In the genomic region with DNA sequence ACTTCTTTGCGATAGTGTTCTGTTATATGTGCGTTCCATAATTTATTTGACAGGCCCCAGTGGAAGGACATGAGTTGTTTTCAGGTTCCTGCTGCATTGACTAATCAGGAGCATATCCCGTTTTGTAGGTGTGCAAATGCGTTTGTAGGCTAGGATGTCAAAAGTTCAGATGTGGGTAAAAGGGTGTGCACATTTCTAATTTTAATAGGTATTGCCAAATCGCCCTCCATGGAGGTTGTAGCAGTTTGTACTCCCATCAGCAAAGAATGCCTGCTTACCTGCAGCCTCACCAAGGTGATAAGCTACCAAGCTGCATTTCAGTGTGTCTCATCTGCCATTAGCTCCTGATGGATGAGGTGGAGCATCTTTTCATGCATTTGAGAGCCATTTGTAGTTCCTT, we compare ENCODE assay signal across 12 cellular contexts. TPM values are rescaled to one million over a fixed set of nuclear protein-coding genes. Genes with fewer than 3 reads are reported as not detected.
DNase-seq lines count a peak whose midpoint lies in the region; ATAC-seq, FAIRE-seq and TF ChIP-seq lines count a peak whose summit lies in the region.
"Had no signal": no experiment of that assay in that cellular context is flagged by ENCODE, and none has a peak within 500 bp of the region (broad histone marks: within the 10 kb centered on the region; RNA-seq: fewer than 3 reads in every experiment).

No MANE protein-coding gene starts in this region.

- POLR2A ChIA-PET in T-cell (lab: Charles Lee) = interaction anchor here in 1 of 2 donors (0.7 kb wide), 1 partner anchor 112 kb away, joined by 4 read pairs; no protein-coding TSS in a partner anchor

- H3K4me3 ChIP-seq in keratinocyte (ENCODE audit: control insufficient read depth in 2 of 3, extremely low read depth in 1 of 3, insufficient read depth in 2 of 3, low read depth in 1 of 3, low read length in 3 of 3) = no peak overlapping the region
- H3K4me3 ChIP-seq in testis = no peak overlapping the region

- peaks cover 84% of the 10 kb centered on the region for H3K79me2 ChIP-seq in keratinocyte (ENCODE audit: control insufficient read depth, insufficient read depth, low read length)

- no peaks in the 10 kb centered on the region for H3K27me3 Mint-ChIP-seq in activated naive CD4-positive, alpha-beta T cell treated with anti-CD3 and anti-CD28 coated beads, Interleukin-2, amount 10 ng/mL, durations not matched to agents 7 days and 5 days
- H3K27me3 Mint-ChIP-seq in T-cell = no peaks in the 10 kb centered on the region

- H3K4me2 ChIP-seq in keratinocyte (ENCODE audit: control insufficient read depth, extremely low read depth, insufficient read depth, low read depth, low read length) = no peak overlapping the region

- peaks cover 2% of the 10 kb centered on the region for H4K20me1 ChIP-seq in keratinocyte (ENCODE audit: control insufficient read depth, extremely low read depth, insufficient read depth, low read length)

- H2AFZ ChIP-seq in keratinocyte (ENCODE audit: control insufficient read depth, low read length) = no peak overlapping the region

- peaks cover 100% of the 10 kb centered on the region for H3K4me1 Mint-ChIP-seq in activated naive CD4-positive, alpha-beta T cell treated with anti-CD3 and anti-CD28 coated beads, Interleukin-2, amount 10 ng/mL, durations not matched to agents 7 days and 5 days
- H3K4me1 Mint-ChIP-seq in T-cell = peaks cover 97 to 100% (median 99%) of the 10 kb centered on the region in 3 donors

- no peaks in the 10 kb centered on the region for H3K9me3 Mint-ChIP-seq in activated naive CD4-positive, alpha-beta T cell treated with anti-CD3 and anti-CD28 coated beads, Interleukin-2, amount 10 ng/mL, durations not matched to agents 7 days and 5 days
- H3K9me3 Mint-ChIP-seq in T-cell = no peaks in the 10 kb centered on the region
- H3K9me3 Mint-ChIP-seq: nephron had no signal

- H3K4me1 ChIP-seq in keratinocyte (ENCODE audit: control insufficient read depth, extremely low read depth, insufficient read depth, low read length) (peaks cover 74% of the 10 kb centered on the region), testis (peaks cover 84% of the 10 kb centered on the region)

- FAIRE-seq in keratinocyte (lab: Jason Lieb, UNC) = peak; percentile 29
- FAIRE-seq: endometrium had no signal

- peaks cover 6% of the 10 kb centered on the region for H3K9me1 ChIP-seq in keratinocyte (ENCODE audit: control insufficient read depth, extremely low read depth, insufficient read depth, low read length)

- 44 to 58% methylated on average over 5 of the region's 5 CpGs for WGBS in testis, 2 donors

- peak overlapping the region; percentile 66 for H3K4me3 Mint-ChIP-seq in activated naive CD4-positive, alpha-beta T cell treated with anti-CD3 and anti-CD28 coated beads, Interleukin-2, amount 10 ng/mL, durations not matched to agents 7 days and 5 days
- peak overlapping the region; percentile 8 to 94 (median 65) for H3K4me3 Mint-ChIP-seq in T-cell
- H3K4me3 Mint-ChIP-seq: nephron had no signal

- no peak overlapping the region for H3K9ac ChIP-seq in keratinocyte (ENCODE audit: control insufficient read depth, extremely low read depth, insufficient read depth, low read length)

- H3K27me3 ChIP-seq in keratinocyte (ENCODE audit: control insufficient read depth, extremely low read depth, insufficient read depth, low read length) (no peaks in the 10 kb centered on the region), testis (no peaks in the 10 kb centered on the region)

- H3K9me3 ChIP-seq in keratinocyte (ENCODE audit: control insufficient read depth, low read depth, low read length) = no peaks in the 10 kb centered on the region
- H3K9me3 ChIP-seq in testis = no peaks in the 10 kb centered on the region

- no peak overlapping the region for H3K27ac ChIP-seq in keratinocyte (ENCODE audit: control insufficient read depth, insufficient read depth, low read length)
- H3K27ac ChIP-seq in testis = peak overlapping the region; percentile 65 to 94

- H3K27ac Mint-ChIP-seq in activated naive CD4-positive, alpha-beta T cell treated with anti-CD3 and anti-CD28 coated beads, Interleukin-2, amount 10 ng/mL, durations not matched to agents 7 days and 5 days = peak overlapping the region; percentile 97
- peak overlapping the region; percentile 96 to 98 for H3K27ac Mint-ChIP-seq in T-cell
- H3K27ac Mint-ChIP-seq: nephron had no signal

- H3K36me3 Mint-ChIP-seq in activated naive CD4-positive, alpha-beta T cell treated with anti-CD3 and anti-CD28 coated beads, Interleukin-2, amount 10 ng/mL, durations not matched to agents 7 days and 5 days = peaks cover 39% of the 10 kb centered on the region
- peaks cover 11% of the 10 kb centered on the region for H3K36me3 Mint-ChIP-seq in T-cell

- CTCF ChIA-PET in activated naive CD4-positive, alpha-beta T cell treated with anti-CD3 and anti-CD28 coated beads, Interleukin-2, amount 10 ng/mL, durations not matched to agents 7 days and 5 days (lab: Charles Lee) = interaction anchor here (0.7 to 14.1 kb wide), 4 partner anchors 13 to 127 kb away, joined by 3 to 160 read pairs (median 4); no protein-coding TSS in a partner anchor
- CTCF ChIA-PET in T-cell (lab: Charles Lee) = interaction anchor here (0.7 to 4.9 kb wide), 6 partner anchors 10 to 130 kb away, joined by 3 to 42 read pairs (median 4); no protein-coding TSS in a partner anchor

- TF ChIP-seq CTCF in keratinocyte (optimal IDR thresholded peaks at IDR 0.05 in 1 of 3, IDR thresholded peaks at IDR 0.05 in 1 of 3, conservative IDR thresholded peaks at IDR 0.05 in 1 of 3; ENCODE audit: extremely low read depth in 1 of 3, insufficient read depth in 2 of 3, low read length in 3 of 3) (no peak), testis (IDR thresholded peaks at IDR 0.05) (no peak)

- no peak for DNase-seq in activated naive CD4-positive, alpha-beta T cell treated with anti-CD3 and anti-CD28 coated beads, Interleukin-2, amount 10 ng/mL, durations not matched to agents 7 days and 5 days
- DNase-seq in activated naive CD4-positive, alpha-beta T cell treated with Interleukin-2 at 50 U/mL for 16 hours = no peak
- DNase-seq in T-cell = no peak
- DNase-seq in keratinocyte (ENCODE audit: low read depth, low spot score) = no peak
- DNase-seq in testis = no peak
- no peak for DNase-seq in stimulated activated naive CD4-positive, alpha-beta T cell treated with Interleukin-2 at 50 U/mL for 16 hours (lab: John Stamatoyannopoulos, UW)
- DNase-seq in DMS153 (lab: John Stamatoyannopoulos, UW) = no peak
- no peak for DNase-seq in germinal center (ENCODE audit: low spot score)
- DNase-seq: NCI-H2171; stimulated activated CD4-positive, alpha-beta T cell treated with anti-CD3 and anti-CD28 coated beads, Interleukin-15, amount 100 ng/mL, for 24 hours had no signal

- dilution Hi-C loops in keratinocyte (cut with MboI; ENCODE audit: extremely low pct_ligation_motif_present, low sequenced_read_pairs) = no loop called here

- ATAC-seq in T-cell (replicated peaks in 1 of 4) = no peak

- H3K36me3 ChIP-seq in keratinocyte (ENCODE audit: control insufficient read depth in 2 of 2, extremely low read depth in 1 of 2, insufficient read depth in 2 of 2, low read length in 2 of 2) (peaks cover 0 to 3% of the 10 kb centered on the region in 2 experiments), testis (ENCODE audit: low read depth, missing control alignments) (no peaks in the 10 kb centered on the region)

- intact Hi-C loops in testis (cut with DNase I; ENCODE audit: low total_unique reads) = no loop called here

- TF ChIP-seq POLR2A in testis (IDR thresholded peaks at IDR 0.05) = no peak

RNA-seq across cellular contexts. Expression of a gene that starts 36.3 kb away (rescaled TPM):
- total RNA-seq in T-cell (100 to 1,000 TPM; 218 to 327 (median 288) TPM), testis (10 to 100 TPM; 41.9 to 61.7 TPM)
- polyA plus RNA-seq in keratinocyte (42.4 to 66.7 TPM (median 59.8 TPM) in 3 replicates), testis (ENCODE audit: insufficient read depth, low read depth, low replicate concordance) (45.7 TPM)
- 25.8 TPM for polyA plus RNA-seq in keratinocyte (2011; ENCODE audit: low read depth)
- 44.4 and 68.0 TPM in 2 replicates for polyA plus RNA-seq in keratinocyte (2011; cell fraction: cytosol; rRNA removed)
- 107 and 118 TPM in 2 replicates for polyA plus RNA-seq in keratinocyte (2011; cell fraction: nucleus; rRNA removed)
- 58.5 and 59.0 TPM in 2 replicates for polyA plus RNA-seq in keratinocyte (2012; ENCODE audit: low replicate concordance)
- 52.2 to 63.3 TPM (median 62.0 TPM) in 3 replicates for polyA minus RNA-seq in keratinocyte
- polyA minus RNA-seq in keratinocyte (2011; cell fraction: cytosol; rRNA and poly(A)+ RNA removed) = 49.5 TPM
- 45.8 and 58.6 TPM in 2 replicates for polyA minus RNA-seq in keratinocyte (2011; cell fraction: nucleus; rRNA and poly(A)+ RNA removed)
